Comparison of ENCODE assay signal across 9 cellular contexts in genomic region chr4:114386637-114387233, GRCh38.
DNase-seq lines count a peak whose midpoint lies in the region; ATAC-seq, FAIRE-seq and TF ChIP-seq lines count a peak whose summit lies in the region.
"Had no signal": no experiment of that assay in that cellular context is flagged by ENCODE, and none has a peak within 500 bp of the region (broad histone marks: within the 10 kb centered on the region; RNA-seq: fewer than 3 reads in every experiment).

No MANE protein-coding gene starts in this region.

- H3K23me2 ChIP-seq in H1 (ENCODE audit: low read depth, low read length) = no peaks in the 10 kb centered on the region

- no peak overlapping the region for H4K91ac ChIP-seq in H1 (replicated peaks; ENCODE audit: insufficient read length, low read length)

- WGBS in H1 (ENCODE audit: extremely low coverage in 1 of 2, insufficient coverage in 1 of 2, insufficient read length in 1 of 2, insufficient replicate concordance in 2 of 2, low coverage in 1 of 2, low lambda C conversion rate in 2 of 2, missing lambda C conversion rate in 1 of 2), 2 experiments = 44% methylated on average over 5 of the region's 5 CpGs; no CpG with 5 or more reads in 1 of the 2 experiments

- FAIRE-seq in H1 (lab: Jason Lieb, UNC) = no peak

- TF ChIP-seq CTCF in H1 (IDR thresholded peaks at IDR 0.05; ENCODE audit: control extremely low read depth in 1 of 3, insufficient read depth in 1 of 3, low read depth in 1 of 3, low read length in 3 of 3) = peak in 2 of 3 experiments; percentile 51 to 56; a peak in 2 of 4 replicates
- TF ChIP-seq CTCF in osteoblast (IDR thresholded peaks at IDR 0.05; ENCODE audit: extremely low read depth, low read depth, low read length) = peak; percentile 70

- H3K4me2 ChIP-seq in H1 (ENCODE audit: insufficient read depth in 1 of 2, low read depth in 2 of 2, low read length in 2 of 2) (no peak overlapping the region), osteoblast (ENCODE audit: insufficient read depth, low read length) (no peak overlapping the region)

- H3K79me1 ChIP-seq in H1 (ENCODE audit: low read depth, low read length) = no peaks in the 10 kb centered on the region

- peak in 2 of 3 donors; percentile 5 to 28 for DNase-seq in CD4-positive, CD25-positive, alpha-beta regulatory T cell
- DNase-seq in NCI-H69 (lab: John Stamatoyannopoulos, UW) = peak; percentile 33
- no peak for DNase-seq in H1 (ENCODE audit: low read depth in 1 of 2, low spot score in 2 of 2)
- DNase-seq in osteoblast (ENCODE audit: insufficient read length, low spot score, missing footprints) = no peak
- DNase-seq in mucosa of gallbladder (ENCODE audit: low spot score) = no peak
- no peak for DNase-seq in T1000 (lab: John Stamatoyannopoulos, UW)
- DNase-seq in activated effector memory CD4-positive, alpha-beta T cell treated with Interleukin-2 at 50 U/mL for 16 hours = no peak

- no peaks in the 10 kb centered on the region for H3K9me3 ChIP-seq in CD4-positive, CD25-positive, alpha-beta regulatory T cell (ENCODE audit: control insufficient read depth in 2 of 2, low read length in 2 of 2)
- H3K9me3 ChIP-seq in H1 (ENCODE audit: insufficient read depth in 2 of 2, low read depth in 1 of 2, low read length in 1 of 2) (no peaks in the 10 kb centered on the region; a peak in 1 of 4 replicates), osteoblast (ENCODE audit: low read depth, low read length) (no peaks in the 10 kb centered on the region)

- H3K27ac ChIP-seq in CD4-positive, CD25-positive, alpha-beta regulatory T cell (ENCODE audit: insufficient read depth, low read length, poor library complexity, severe bottlenecking) = no peak overlapping the region
- H3K27ac ChIP-seq in H1 (ENCODE audit: low read depth, low read length) (no peak overlapping the region), osteoblast (ENCODE audit: low read depth, low read length) (no peak overlapping the region)

- no peaks in the 10 kb centered on the region for H3K27me3 ChIP-seq in CD4-positive, CD25-positive, alpha-beta regulatory T cell (ENCODE audit: control insufficient read depth, insufficient read depth, low read length)
- H3K27me3 ChIP-seq in H1 (replicated peaks in 1 of 4; ENCODE audit: control insufficient read depth in 3 of 4, extremely low read depth in 1 of 4, insufficient read depth in 3 of 4, low read length in 3 of 4) (no peaks in the 10 kb centered on the region), osteoblast (ENCODE audit: insufficient read depth, low read length) (peaks cover 11% of the 10 kb centered on the region)

- H2BK12ac ChIP-seq in H1 (ENCODE audit: low read depth, low read length) = no peak overlapping the region

- H3K4me1 Mint-ChIP-seq in CD4-positive, CD25-positive, alpha-beta regulatory T cell = no peaks in the 10 kb centered on the region
- H3K4me1 Mint-ChIP-seq: naive thymus-derived CD8-positive, alpha-beta T cell had no signal

- H4K20me1 ChIP-seq in H1 (replicated peaks in 1 of 2; ENCODE audit: control insufficient read depth in 1 of 2, insufficient read depth in 2 of 2, low read length in 2 of 2) (no peaks in the 10 kb centered on the region), osteoblast (ENCODE audit: insufficient read depth, low read length) (no peaks in the 10 kb centered on the region)

- no peak overlapping the region for H2BK120ac ChIP-seq in H1 (replicated peaks; ENCODE audit: low read depth, low read length)

- no peak overlapping the region for H2BK20ac ChIP-seq in H1 (ENCODE audit: low read length)

- no peak for ATAC-seq in CD4-positive, CD25-positive, alpha-beta regulatory T cell (ENCODE audit: low read depth in 2 of 2)
- peak; percentile 40 for ATAC-seq in GM18858 (IDR thresholded peaks at IDR 0.05; ENCODE audit: unreplicated experiment)
- ATAC-seq: naive thymus-derived CD8-positive, alpha-beta T cell had no signal

- H3K56ac ChIP-seq in H1 (replicated peaks; ENCODE audit: insufficient read length, low read depth, low read length) = no peak overlapping the region

- no peak overlapping the region for H3K9ac ChIP-seq in H1 (replicated peaks in 1 of 4; ENCODE audit: extremely low read depth in 1 of 4, low read depth in 3 of 4, low read length in 3 of 4)

- H3K4me3 Mint-ChIP-seq in CD4-positive, CD25-positive, alpha-beta regulatory T cell = no peak overlapping the region
- H3K4me3 Mint-ChIP-seq: naive thymus-derived CD8-positive, alpha-beta T cell had no signal

- CTCF ChIA-PET in H1 (lab: Charles Lee; ENCODE audit: partially characterized antibody) = interaction anchor here (1.0 to 3.4 kb wide), 8 partner anchors 10 to 450 kb away, joined by 3 to 23 read pairs (median 6); no protein-coding TSS in a partner anchor

- no peaks in the 10 kb centered on the region for H3K79me2 ChIP-seq in H1 (ENCODE audit: control insufficient read depth in 1 of 2, insufficient read depth in 2 of 2, low read length in 2 of 2)
- no peaks in the 10 kb centered on the region for H3K79me2 ChIP-seq in osteoblast (ENCODE audit: insufficient read depth, low read length)

- H3K27me3 Mint-ChIP-seq in CD4-positive, CD25-positive, alpha-beta regulatory T cell = no peaks in the 10 kb centered on the region

- H3K9me3 Mint-ChIP-seq in CD4-positive, CD25-positive, alpha-beta regulatory T cell = no peaks in the 10 kb centered on the region
- H3K9me3 Mint-ChIP-seq: naive thymus-derived CD8-positive, alpha-beta T cell had no signal

- no peak overlapping the region for H3K4ac ChIP-seq in H1 (replicated peaks; ENCODE audit: insufficient read length, low read depth, low read length)

- peak; percentile 88 to 92 for TF ChIP-seq RAD21 in H1 (IDR thresholded peaks at IDR 0.05 in 1 of 2, conservative IDR thresholded peaks at IDR 0.05 in 1 of 2; ENCODE audit: low read depth in 2 of 2, low read length in 2 of 2)

- no peak overlapping the region for H3K18ac ChIP-seq in H1 (ENCODE audit: extremely low read depth, low read length)

- H3K23ac ChIP-seq in H1 (ENCODE audit: insufficient read length) = no peak overlapping the region

- H2AK5ac ChIP-seq in H1 (ENCODE audit: low read depth, low read length) = no peak overlapping the region

- TF ChIP-seq EP300 in H1 (IDR thresholded peaks at IDR 0.05; ENCODE audit: borderline replicate concordance in 1 of 2, low read depth in 2 of 2, low read length in 2 of 2) = no peak

- no peak overlapping the region for H2AFZ ChIP-seq in H1 (ENCODE audit: low read length)
- H2AFZ ChIP-seq in osteoblast (ENCODE audit: low read length) = no peak overlapping the region

- no peaks in the 10 kb centered on the region for H3K36me3 Mint-ChIP-seq in CD4-positive, CD25-positive, alpha-beta regulatory T cell
- H3K36me3 Mint-ChIP-seq: naive thymus-derived CD8-positive, alpha-beta T cell had no signal

- no peak overlapping the region for H4K5ac ChIP-seq in H1 (ENCODE audit: insufficient read length, low read depth, low read length)

- no peak for TF ChIP-seq POLR2A in H1 (IDR thresholded peaks at IDR 0.05; ENCODE audit: control extremely low read depth in 1 of 2, low read depth in 2 of 2, low read length in 2 of 2)

- H3K36me3 ChIP-seq in CD4-positive, CD25-positive, alpha-beta regulatory T cell (ENCODE audit: control insufficient read depth, insufficient read depth, low read length) = no peaks in the 10 kb centered on the region
- H3K36me3 ChIP-seq in H1 (ENCODE audit: control insufficient read depth in 2 of 4, insufficient read depth in 4 of 4, low read length in 3 of 4) (no peaks in the 10 kb centered on the region), osteoblast (ENCODE audit: insufficient read depth, low read length) (no peaks in the 10 kb centered on the region)

- H3K14ac ChIP-seq in H1 (ENCODE audit: insufficient read length) = no peak overlapping the region

- H3K4me1 ChIP-seq in CD4-positive, CD25-positive, alpha-beta regulatory T cell (ENCODE audit: control insufficient read depth, insufficient read depth, low read length, poor library complexity, severe bottlenecking) = no peaks in the 10 kb centered on the region
- H3K4me1 ChIP-seq in H1 (replicated peaks in 1 of 4; ENCODE audit: control insufficient read depth in 3 of 4, insufficient read depth in 4 of 4, low read length in 3 of 4) (no peaks in the 10 kb centered on the region), osteoblast (ENCODE audit: insufficient read depth, low read length) (peaks cover 18% of the 10 kb centered on the region)

- H2BK5ac ChIP-seq in H1 (ENCODE audit: low read depth, low read length) = no peak overlapping the region

- H4K8ac ChIP-seq in H1 (ENCODE audit: extremely low read depth, insufficient read depth, low read length) = no peak overlapping the region

- POLR2A ChIA-PET in H1 (lab: Charles Lee; ENCODE audit: partially characterized antibody) = no interaction called here

- no peak overlapping the region for H2BK15ac ChIP-seq in H1 (ENCODE audit: low read length)

- H3K4me3 ChIP-seq in CD4-positive, CD25-positive, alpha-beta regulatory T cell (ENCODE audit: low read depth, low read length) = no peak overlapping the region
- H3K4me3 ChIP-seq in H1 (ENCODE audit: extremely low read depth in 1 of 4, insufficient read depth in 2 of 4, low read depth in 3 of 4, low read length in 4 of 4) = no peak overlapping the region
- no peak overlapping the region for H3K4me3 ChIP-seq in osteoblast (ENCODE audit: insufficient read depth, low read length)

- H3K27ac Mint-ChIP-seq in CD4-positive, CD25-positive, alpha-beta regulatory T cell = no peak overlapping the region
- H3K27ac Mint-ChIP-seq: naive thymus-derived CD8-positive, alpha-beta T cell had no signal

TF ChIP-seq in H1, 55 proteins besides CTCF, POLR2A, EP300 and RAD21:
- TF ChIP-seq TCF12 (IDR thresholded peaks at IDR 0.05; ENCODE audit: low read depth, low read length) = no peak
- no peak for TF ChIP-seq ASH2L (IDR thresholded peaks at IDR 0.05; ENCODE audit: low read length)
- TF ChIP-seq SP2 (IDR thresholded peaks at IDR 0.05; ENCODE audit: low read length) = no peak
- TF ChIP-seq SRF (IDR thresholded peaks at IDR 0.05; ENCODE audit: low read depth, low read length) = no peak
- TF ChIP-seq CHD2 (IDR thresholded peaks at IDR 0.05; ENCODE audit: low read length) = no peak
- no peak for TF ChIP-seq CEBPB (IDR thresholded peaks at IDR 0.05; ENCODE audit: low read depth, low read length)
- no peak for TF ChIP-seq E2F6 (IDR thresholded peaks at IDR 0.05)
- TF ChIP-seq SP4 (IDR thresholded peaks at IDR 0.05; ENCODE audit: low read length) = no peak

Comparison
In these comparisons a context has a peak if more than half of its experiments do, and no peak if none do; other contexts are left out.
1. DNase-seq: peak in CD4-positive, CD25-positive, alpha-beta regulatory T cell (2 of 3) and NCI-H69 (single experiment); none in H1 (0 of 2), osteoblast (single experiment), mucosa of gallbladder (single experiment), T1000 (single experiment) and activated effector memory CD4-positive, alpha-beta T cell treated with Interleukin-2 at 50 U/mL for 16 hours (single experiment).